13 cellular contexts compared by ENCODE assay signal in genomic region chr2:228689049-228689448, GRCh38.
A peak's percentile ranks its signal among the peaks of the same experiment; 100 is the strongest.
DNase-seq lines count a peak whose midpoint lies in the region; ATAC-seq and TF ChIP-seq lines count a peak whose summit lies in the region.
"Had no signal": no experiment of that assay in that cellular context is flagged by ENCODE, and none has a peak within 500 bp of the region (broad histone marks: within the 10 kb centered on the region; RNA-seq: fewer than 3 reads in every experiment).

No MANE protein-coding gene starts in this region.

- ATAC-seq in GM21515 (IDR thresholded peaks at IDR 0.05; ENCODE audit: unreplicated experiment) (no peak), HG03039 (IDR thresholded peaks at IDR 0.05; ENCODE audit: unreplicated experiment) (no peak), GM19463 (IDR thresholded peaks at IDR 0.05; ENCODE audit: unreplicated experiment) (no peak)
- ATAC-seq: activated CD8-positive, alpha-beta T cell treated with anti-CD3 and anti-CD28 coated beads for 36 hours had no signal

- intact Hi-C loops in A673 (cut with micrococcal nuclease; ENCODE audit: unreplicated experiment): loop anchor here (5.0 kb wide), 2 partner anchors 583 to 898 kb away; partner anchors contain the start of gene PID1

- POLR2A ChIA-PET in A673 (lab: Charles Lee; ENCODE audit: low non-redundant PET): no interaction called here

- peak; percentile 59 for TF ChIP-seq CTCF in A673 (conservative IDR thresholded peaks at IDR 0.05; ENCODE audit: low read depth, low read length)

- DNase-seq in A673 (ENCODE audit: low spot score) (peak; percentile 70), HT1080 (ENCODE audit: low read depth) (peak; percentile 51), SHP77 (lab: John Stamatoyannopoulos, UW) (peak; percentile 39 to 43), iPS DF 6.9 (ENCODE audit: low read depth, low spot score) (peak; percentile 37)
- no peak for DNase-seq in stimulated activated naive CD4-positive, alpha-beta T cell (lab: John Stamatoyannopoulos, UW)
- DNase-seq: activated CD8-positive, alpha-beta T cell treated with anti-CD3 and anti-CD28 coated beads for 36 hours; kidney; PC-9; stimulated activated CD4-positive, alpha-beta T cell treated with anti-CD3 and anti-CD28 coated beads, Interleukin-15, amount 100 ng/mL, for 24 hours had no signal

- H3K36me3 ChIP-seq in A673 (ENCODE audit: insufficient read depth, low read length, poor library complexity, severe bottlenecking) (no peaks in the 10 kb centered on the region), iPS DF 6.9 (ENCODE audit: control insufficient read depth, insufficient read depth, low read length) (no peaks in the 10 kb centered on the region)
- H3K36me3 ChIP-seq: thoracic aorta had no signal

- no CpG with 5 or more reads among the region's 7 CpGs for WGBS in iPS DF 6.9 (ENCODE audit: insufficient coverage, insufficient read length)

- H3K9me3 ChIP-seq in A673 (ENCODE audit: low read depth, low read length, poor library complexity, severe bottlenecking) (no peaks in the 10 kb centered on the region), iPS DF 6.9 (ENCODE audit: control insufficient read depth, insufficient read depth, low read length) (no peaks in the 10 kb centered on the region)
- H3K9me3 ChIP-seq: thoracic aorta had no signal

- H3K27me3 ChIP-seq in A673 (replicated peaks; ENCODE audit: insufficient read depth, low read depth, low read length, poor library complexity): no peaks in the 10 kb centered on the region
- no peaks in the 10 kb centered on the region for H3K27me3 ChIP-seq in iPS DF 6.9 (ENCODE audit: control insufficient read depth, insufficient read depth, low read length)

- H3K4me3 ChIP-seq in A673 (ENCODE audit: low read depth, low read length, poor library complexity, severe bottlenecking): no peak overlapping the region
- H3K4me3 ChIP-seq in iPS DF 6.9 (ENCODE audit: low read length): no peak overlapping the region
- H3K4me3 ChIP-seq: PC-9, thoracic aorta had no signal

- H3K4me1 ChIP-seq in A673 (ENCODE audit: insufficient read depth, low read length, poor library complexity, severe bottlenecking): peaks cover 5% of the 10 kb centered on the region
- peaks cover 1% of the 10 kb centered on the region; the same call in 1 of the 2 replicates for H3K4me1 ChIP-seq in iPS DF 6.9 (ENCODE audit: control insufficient read depth, insufficient read depth, low read length)

- CTCF ChIA-PET in A673 (lab: Charles Lee): interaction anchor here (0.9 kb wide), 1 partner anchor 584 kb away, joined by 6 read pairs; no protein-coding TSS in a partner anchor

- BruUV-seq in A673 (replicated peaks; lab: Mats Ljungman, UMichigan): no TSS peak

- H3K27ac ChIP-seq in A673 (ENCODE audit: low read depth, low read length, poor library complexity, severe bottlenecking): no peak overlapping the region
- no peak overlapping the region for H3K27ac ChIP-seq in iPS DF 6.9 (ENCODE audit: low read length)
- H3K27ac ChIP-seq: PC-9, thoracic aorta had no signal

Comparison
In these comparisons a context has a peak if more than half of its experiments do, and no peak if none do; other contexts are left out.
1. DNase-seq: peak in A673 (single experiment), HT1080 (single experiment), SHP77 (2 of 2) and iPS DF 6.9 (single experiment); none in stimulated activated naive CD4-positive, alpha-beta T cell (0 of 6).